14 cellular contexts compared by ENCODE assay signal in the genomic region with DNA sequence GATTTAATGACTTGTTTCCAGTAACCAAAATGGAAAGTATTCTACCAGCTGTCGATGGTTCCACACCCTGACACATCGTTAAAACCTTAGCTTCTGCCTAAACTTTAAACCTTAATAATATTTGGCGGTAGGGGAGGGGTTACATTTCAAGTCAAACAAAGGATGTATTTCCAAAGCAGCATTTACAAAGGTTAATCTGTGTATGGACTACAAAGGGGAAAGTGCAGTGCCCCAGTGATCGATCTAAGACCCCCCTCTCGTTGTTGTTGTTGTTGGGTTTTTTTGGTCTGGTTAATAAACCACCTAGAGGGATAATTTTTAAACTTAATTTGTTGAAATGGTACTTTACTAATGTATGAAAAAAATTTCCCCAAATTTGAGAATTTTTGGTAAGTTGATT. TPM values are rescaled to one million over a fixed set of nuclear protein-coding genes. Genes with fewer than 3 reads are reported as not detected.
DNase-seq lines count a peak whose midpoint lies in the region; ATAC-seq, FAIRE-seq and TF ChIP-seq lines count a peak whose summit lies in the region.
"Had no signal": no experiment of that assay in that cellular context is flagged by ENCODE, and none has a peak within 500 bp of the region (broad histone marks: within the 10 kb centered on the region; RNA-seq: fewer than 3 reads in every experiment).

No MANE protein-coding gene starts in this region.

- no peaks in the 10 kb centered on the region for H4K20me1 ChIP-seq in SK-N-SH (ENCODE audit: insufficient read depth)

- H3K27ac ChIP-seq in SK-N-SH (ENCODE audit: low read depth in 2 of 2, low read length in 1 of 2) (no peak overlapping the region), dorsolateral prefrontal cortex (peak overlapping the region in 50 of 59 donors; percentile 20 to 95 (median 87)), muscle layer of duodenum (ENCODE audit: low read length) (peak overlapping the region; percentile 99)

- WGBS in SK-N-SH (ENCODE audit: low lambda C conversion rate): 78% methylated on average over 5 of the region's 5 CpGs

- DNase-seq in SK-N-SH (no peak), dorsolateral prefrontal cortex (no peak), urothelium cell line (ENCODE audit: low spot score) (no peak), immature natural killer cell (no peak), SKM-1 (lab: John Stamatoyannopoulos, UW; ENCODE audit: unreplicated experiment) (no peak), H54 (ENCODE audit: insufficient read length, low spot score) (no peak)
- DNase-seq: activated naive CD4-positive, alpha-beta T cell treated with Interleukin-2 at 50 U/mL for 16 hours; NCI-H69 had no signal

- no peak overlapping the region for H3K27ac Mint-ChIP-seq in immature natural killer cell
- H3K27ac Mint-ChIP-seq: IgD-negative memory B cell had no signal

- H3K9me2 ChIP-seq in SK-N-SH: no peaks in the 10 kb centered on the region; the same call in 1 of the 2 replicates

- peaks cover 1 to 13% (median 9%) of the 10 kb centered on the region in 3 donors for H3K27me3 Mint-ChIP-seq in immature natural killer cell (ENCODE audit: low read depth in 3 of 3)

- intact Hi-C loops in dorsolateral prefrontal cortex (cut with DNase I): loop anchor here in 1 of 2 donors (5.0 kb wide), 1 partner anchor 33 kb away; no protein-coding TSS in a partner anchor

- H3K9me3 Mint-ChIP-seq in immature natural killer cell: peaks cover 0 to 2% (median 0%) of the 10 kb centered on the region in 6 donors
- H3K9me3 Mint-ChIP-seq: central memory CD8-positive, alpha-beta T cell; IgD-negative memory B cell had no signal

- H3K36me3 Mint-ChIP-seq in immature natural killer cell: no peaks in the 10 kb centered on the region
- H3K36me3 Mint-ChIP-seq: IgD-negative memory B cell had no signal

- H3K27me3 ChIP-seq in SK-N-SH (ENCODE audit: insufficient read depth) (no peaks in the 10 kb centered on the region), dorsolateral prefrontal cortex (peaks cover 0 to 15% (median 0%) of the 10 kb centered on the region in 45 donors), muscle layer of duodenum (ENCODE audit: low read depth, low read length) (no peaks in the 10 kb centered on the region)

- no peak overlapping the region for H3K4me3 Mint-ChIP-seq in immature natural killer cell
- H3K4me3 Mint-ChIP-seq: central memory CD8-positive, alpha-beta T cell had no signal

- H3K36me3 ChIP-seq in SK-N-SH (replicated peaks in 1 of 2; ENCODE audit: control insufficient read depth in 1 of 2, insufficient read depth in 2 of 2, low read length in 1 of 2) (no peaks in the 10 kb centered on the region), muscle layer of duodenum (ENCODE audit: control insufficient read depth in 1 of 2, insufficient read depth in 2 of 2, low read length in 2 of 2) (no peaks in the 10 kb centered on the region)

- H2AFZ ChIP-seq in SK-N-SH (ENCODE audit: low read depth): peak overlapping the region; percentile 98

- peak overlapping the region; percentile 96 for H3K4me2 ChIP-seq in SK-N-SH

- no peak overlapping the region; the same call in 1 of the 2 replicates for H3K9ac ChIP-seq in SK-N-SH

- no peak for TF ChIP-seq EP300 in SK-N-SH (IDR thresholded peaks at IDR 0.05; ENCODE audit: borderline replicate concordance in 1 of 2, low read depth in 1 of 2, low read length in 1 of 2)

- no peak for TF ChIP-seq CTCF in SK-N-SH (IDR thresholded peaks at IDR 0.05)
- no peak for TF ChIP-seq CTCF in dorsolateral prefrontal cortex (IDR thresholded peaks at IDR 0.05 in 54 of 56, conservative IDR thresholded peaks at IDR 0.05 in 2 of 56; ENCODE audit: low read depth in 1 of 56, partially characterized antibody in 56 of 56)

- FAIRE-seq in urothelium cell line (lab: Jason Lieb, UNC): peak; percentile 5
- no peak for FAIRE-seq in H54 (lab: Jason Lieb, UNC)
- FAIRE-seq: A204.1 had no signal

- H3K9me3 ChIP-seq in SK-N-SH: no peaks in the 10 kb centered on the region
- no peaks in the 10 kb centered on the region for H3K9me3 ChIP-seq in muscle layer of duodenum (ENCODE audit: control insufficient read depth in 1 of 2, low read length in 2 of 2)

- no peak for TF ChIP-seq POLR2A in H54 (IDR thresholded peaks at IDR 0.05; ENCODE audit: low read depth, low read length)

- H3K4me3 ChIP-seq in SK-N-SH (ENCODE audit: low read depth in 2 of 2, low read length in 1 of 2) (no peak overlapping the region), dorsolateral prefrontal cortex (peak overlapping the region in 41 of 59 donors; percentile 44 to 84 (median 72)), muscle layer of duodenum (ENCODE audit: low read depth in 1 of 2, low read length in 2 of 2) (peak overlapping the region; percentile 78 to 91)

- POLR2A ChIA-PET in SK-N-SH (lab: Yijun Ruan, JAX): no interaction called here

- no peaks in the 10 kb centered on the region for H3F3A ChIP-seq in SK-N-SH (replicated peaks; ENCODE audit: insufficient read depth)

- CTCF ChIA-PET in SK-N-SH (lab: Yijun Ruan, JAX): interaction anchor here (0.6 to 3.0 kb wide), 5 partner anchors 11 to 217 kb away, joined by 3 to 19 read pairs (median 10); no protein-coding TSS in a partner anchor

- no peaks in the 10 kb centered on the region for H3K4me1 Mint-ChIP-seq in immature natural killer cell
- H3K4me1 Mint-ChIP-seq: central memory CD8-positive, alpha-beta T cell had no signal

- H3K4me1 ChIP-seq in SK-N-SH (ENCODE audit: control insufficient read depth in 1 of 2, insufficient read depth in 2 of 2, low read depth in 1 of 2, low read length in 1 of 2) (peaks cover 6 to 11% of the 10 kb centered on the region in 2 experiments; a peak in 2 of 4 replicates), muscle layer of duodenum (ENCODE audit: control insufficient read depth in 1 of 2, insufficient read depth in 2 of 2, low read length in 2 of 2) (peaks cover 0 to 4% of the 10 kb centered on the region in 2 donors)

- ATAC-seq in SK-N-SH treated with all-trans-retinoic acid at 6 μM for 48 hours: no peak
- ATAC-seq: esophagus mucosa had no signal

- H3K79me2 ChIP-seq in SK-N-SH (ENCODE audit: insufficient read depth): peaks cover 6% of the 10 kb centered on the region; the same call in 1 of the 2 replicates

- no peak for TF ChIP-seq RAD21 in SK-N-SH (IDR thresholded peaks at IDR 0.05; ENCODE audit: low read length)

TF ChIP-seq in SK-N-SH, 30 proteins besides CTCF, POLR2A, EP300 and RAD21:
- TF ChIP-seq RFX5 (IDR thresholded peaks at IDR 0.05; ENCODE audit: low read length) (no peak), RCOR1 (IDR thresholded peaks at IDR 0.05; ENCODE audit: low read length) (no peak), CHD2 (IDR thresholded peaks at IDR 0.05; ENCODE audit: low read length, partially characterized antibody) (no peak), TEAD4 (IDR thresholded peaks at IDR 0.05; ENCODE audit: borderline replicate concordance, insufficient read depth) (no peak), FOXJ3 (CRISPR knock-in tag; IDR thresholded peaks at IDR 0.05) (no peak), FOXM1 (IDR thresholded peaks at IDR 0.05; ENCODE audit: low read depth) (no peak), NFIC (IDR thresholded peaks at IDR 0.05; ENCODE audit: borderline replicate concordance) (no peak), RXRA (IDR thresholded peaks at IDR 0.05; ENCODE audit: borderline replicate concordance, low read depth) (no peak), TAF1 (IDR thresholded peaks at IDR 0.05; ENCODE audit: borderline replicate concordance, low read depth, low read length) (no peak)
TF ChIP-seq in SK-N-SH: peak in this region for 0.

TF ChIP-seq in SK-N-SH treated with all-trans-retinoic acid at 6 μM for 48 hours, 23 proteins besides CTCF, POLR2A, EP300 and RAD21 (continues in another document):
- TF ChIP-seq SNAI2 (CRISPR knock-in tag; IDR thresholded peaks at IDR 0.05): no peak
- no peak for TF ChIP-seq ZFP30 (CRISPR knock-in tag; IDR thresholded peaks at IDR 0.05)
- TF ChIP-seq, protein P1, sequence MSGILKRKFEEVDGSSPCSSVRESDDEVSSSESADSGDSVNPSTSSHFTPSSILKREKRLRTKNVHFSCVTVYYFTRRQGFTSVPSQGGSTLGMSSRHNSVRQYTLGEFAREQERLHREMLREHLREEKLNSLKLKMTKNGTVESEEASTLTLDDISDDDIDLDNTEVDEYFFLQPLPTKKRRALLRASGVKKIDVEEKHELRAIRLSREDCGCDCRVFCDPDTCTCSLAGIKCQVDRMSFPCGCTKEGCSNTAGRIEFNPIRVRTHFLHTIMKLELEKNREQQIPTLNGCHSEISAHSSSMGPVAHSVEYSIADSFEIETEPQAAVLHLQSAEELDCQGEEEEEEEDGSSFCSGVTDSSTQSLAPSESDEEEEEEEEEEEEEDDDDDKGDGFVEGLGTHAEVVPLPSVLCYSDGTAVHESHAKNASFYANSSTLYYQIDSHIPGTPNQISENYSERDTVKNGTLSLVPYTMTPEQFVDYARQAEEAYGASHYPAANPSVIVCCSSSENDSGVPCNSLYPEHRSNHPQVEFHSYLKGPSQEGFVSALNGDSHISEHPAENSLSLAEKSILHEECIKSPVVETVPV (CRISPR knock-in tag; IDR thresholded peaks at IDR 0.05): no peak
- no peak for TF ChIP-seq CSDC2 (CRISPR knock-in tag; IDR thresholded peaks at IDR 0.05)

RNA-seq across cellular contexts. Expression of gene STEAP2, which starts 1.1 kb away (rescaled TPM):
- 6.6 and 9.5 TPM in 2 replicates for polyA plus RNA-seq in SK-N-SH (2012; rRNA removed)
- polyA plus RNA-seq in SK-N-SH (2012; cell fraction: cytosol; rRNA removed): 8.3 and 9.0 TPM in 2 replicates
- 12.0 and 18.2 TPM in 2 replicates for polyA plus RNA-seq in SK-N-SH (2012; cell fraction: nucleus; rRNA removed)
- total RNA-seq in dorsolateral prefrontal cortex: 10 to 100 TPM; 15.5 to 92.8 (median 53.9) TPM
- not detected for polyA plus RNA-seq in immature natural killer cell
- polyA plus RNA-seq: IgD-negative memory B cell had no signal

RNA-seq across cellular contexts. Expression of gene CFAP69, which starts 34.5 kb away (rescaled TPM):
- polyA plus RNA-seq in SK-N-SH (2012; rRNA removed): 2.3 and 2.8 TPM in 2 replicates
- 1.5 and 2.3 TPM in 2 replicates for polyA plus RNA-seq in SK-N-SH (2012; cell fraction: cytosol; rRNA removed)
- 6.5 and 15.5 TPM in 2 replicates for polyA plus RNA-seq in SK-N-SH (2012; cell fraction: nucleus; rRNA removed)
- total RNA-seq in dorsolateral prefrontal cortex: 10 to 100 TPM in 115 of 120 experiments, 1 to 10 TPM in 5; 7.1 to 31.7 (median 16.0) TPM
- polyA plus RNA-seq in immature natural killer cell: not detected

RNA-seq across cellular contexts. Expression of gene STEAP1, which starts 56.2 kb away (rescaled TPM):
- polyA plus RNA-seq in SK-N-SH (2012; rRNA removed) (17.0 and 23.4 TPM in 2 replicates), immature natural killer cell (not detected)
- polyA plus RNA-seq in SK-N-SH (2012; cell fraction: cytosol; rRNA removed): 25.8 and 31.1 TPM in 2 replicates
- 11.5 and 21.6 TPM in 2 replicates for polyA plus RNA-seq in SK-N-SH (2012; cell fraction: nucleus; rRNA removed)
- total RNA-seq in dorsolateral prefrontal cortex: 1 to 10 TPM in 118 of 120 experiments, under 1 TPM in 2; 0.78 to 8.2 (median 3.8) TPM
- polyA plus RNA-seq: IgD-negative memory B cell had no signal

Comparison
In these comparisons a context has a peak if more than half of its experiments do, and no peak if none do; other contexts are left out.
1. H3K27ac ChIP-seq: peak in dorsolateral prefrontal cortex (50 of 59) and muscle layer of duodenum (single experiment); none in SK-N-SH (0 of 2).
2. H3K4me3 ChIP-seq: peak in dorsolateral prefrontal cortex (41 of 59) and muscle layer of duodenum (2 of 2); none in SK-N-SH (0 of 2).
3. RNA of gene STEAP1, which starts 56.2 kb away (polyA plus RNA-seq): 11.5 to 31.1 TPM in SK-N-SH; not detected in immature natural killer cell; every median in the first group is over 10 times any median in the second.